In genomic region chr21:46437511-46437910, GRCh38 we compare ENCODE assay signal across 1 cellular context.
TF ChIP-seq lines count a peak whose summit lies in the region.

No MANE protein-coding gene starts in this region.

TF ChIP-seq in GM23338, 12 proteins besides CTCF, POLR2A, EP300 and RAD21 (continued from another document):
- TF ChIP-seq, protein P1, sequence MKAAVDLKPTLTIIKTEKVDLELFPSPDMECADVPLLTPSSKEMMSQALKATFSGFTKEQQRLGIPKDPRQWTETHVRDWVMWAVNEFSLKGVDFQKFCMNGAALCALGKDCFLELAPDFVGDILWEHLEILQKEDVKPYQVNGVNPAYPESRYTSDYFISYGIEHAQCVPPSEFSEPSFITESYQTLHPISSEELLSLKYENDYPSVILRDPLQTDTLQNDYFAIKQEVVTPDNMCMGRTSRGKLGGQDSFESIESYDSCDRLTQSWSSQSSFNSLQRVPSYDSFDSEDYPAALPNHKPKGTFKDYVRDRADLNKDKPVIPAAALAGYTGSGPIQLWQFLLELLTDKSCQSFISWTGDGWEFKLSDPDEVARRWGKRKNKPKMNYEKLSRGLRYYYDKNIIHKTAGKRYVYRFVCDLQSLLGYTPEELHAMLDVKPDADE (IDR thresholded peaks at IDR 0.05) = no peak
- TF ChIP-seq ZNF462 (CRISPR knock-in tag; IDR thresholded peaks at IDR 0.05) (no peak), EZH2phosphoT487 (IDR thresholded peaks at IDR 0.05; ENCODE audit: unreplicated experiment) (no peak), EZH2 (IDR thresholded peaks at IDR 0.05; ENCODE audit: low read depth, unreplicated experiment) (no peak), ZNF331 (CRISPR knock-in tag; IDR thresholded peaks at IDR 0.05; ENCODE audit: low read depth) (no peak)
